10 cellular contexts compared by ENCODE assay signal in genomic region chr5:20572560-20572959, GRCh38.
DNase-seq lines count a peak whose midpoint lies in the region; ATAC-seq and TF ChIP-seq lines count a peak whose summit lies in the region.
"Had no signal": no experiment of that assay in that cellular context is flagged by ENCODE, and none has a peak within 500 bp of the region (broad histone marks: within the 10 kb centered on the region; RNA-seq: fewer than 3 reads in every experiment).

No MANE protein-coding gene starts in this region.

- no peaks in the 10 kb centered on the region for H3K4me1 Mint-ChIP-seq in activated T-cell treated with anti-CD3 and anti-CD28 coated beads, Interleukin-2, amount 50 U/mL, for 4 hours (ENCODE audit: low read depth)

- no peaks in the 10 kb centered on the region for H3K36me3 Mint-ChIP-seq in activated T-cell treated with anti-CD3 and anti-CD28 coated beads, Interleukin-2, amount 50 U/mL, for 4 hours (ENCODE audit: insufficient read depth)
- H3K36me3 Mint-ChIP-seq: CD8-positive, alpha-beta T cell had no signal

- H3K9me3 Mint-ChIP-seq in activated T-cell treated with anti-CD3 and anti-CD28 coated beads, Interleukin-2, amount 50 U/mL, for 4 hours, result peaks cover 12% of the 10 kb centered on the region

- no peak for DNase-seq in BE2C
- DNase-seq in RWPE1 (ENCODE audit: low spot score), result peak; percentile 77
- peak; percentile 56 for DNase-seq in fibroblast of mammary gland (ENCODE audit: low read depth)
- DNase-seq in vagina (ENCODE audit: extremely low spot score in 2 of 2), result no peak
- no peak for DNase-seq in nucleus accumbens (lab: John Stamatoyannopoulos, UW)
- DNase-seq in activated T-cell treated with anti-CD3 and anti-CD28 coated beads, Interleukin-2, amount 50 U/mL, for 4 hours, result no peak
- DNase-seq: CD8-positive, alpha-beta T cell; NCI-H187 treated with DMSO at 0.1 percent for 48 hours had no signal

- POLR2A ChIA-PET in RWPE1 (lab: Yijun Ruan, JAX; ENCODE audit: low non-redundant PET), result no interaction called here

- H3K4me1 ChIP-seq in BE2C, result no peaks in the 10 kb centered on the region; the same call in 1 of the 2 replicates
- H3K4me1 ChIP-seq in vagina, result no peaks in the 10 kb centered on the region

- ATAC-seq in HG03565 (IDR thresholded peaks at IDR 0.05; ENCODE audit: unreplicated experiment) (peak; percentile 46), GM21529 (IDR thresholded peaks at IDR 0.05; ENCODE audit: unreplicated experiment) (no peak)
- no peak for ATAC-seq in activated T-cell treated with anti-CD3 and anti-CD28 coated beads, Interleukin-2, amount 50 U/mL, for 4 hours
- ATAC-seq: CD8-positive, alpha-beta T cell had no signal

- H3K27me3 ChIP-seq in BE2C (no peaks in the 10 kb centered on the region), vagina (no peaks in the 10 kb centered on the region)

- H3K4me3 Mint-ChIP-seq in activated T-cell treated with anti-CD3 and anti-CD28 coated beads, Interleukin-2, amount 50 U/mL, for 4 hours, result no peak overlapping the region
- H3K4me3 Mint-ChIP-seq: CD8-positive, alpha-beta T cell had no signal

- intact Hi-C loops in vagina (cut with DNase I), result no loop called here

- H3K36me3 ChIP-seq in BE2C, result no peaks in the 10 kb centered on the region
- H3K36me3 ChIP-seq in vagina, result no peaks in the 10 kb centered on the region

- H3K27ac ChIP-seq in RWPE1, result no peak overlapping the region
- no peak overlapping the region for H3K27ac ChIP-seq in vagina

- TF ChIP-seq POLR2A in vagina (IDR thresholded peaks at IDR 0.05), result no peak

- no peaks in the 10 kb centered on the region for H3K9me3 ChIP-seq in BE2C
- H3K9me3 ChIP-seq in vagina, result no peaks in the 10 kb centered on the region

- no peaks in the 10 kb centered on the region for H3K27me3 Mint-ChIP-seq in activated T-cell treated with anti-CD3 and anti-CD28 coated beads, Interleukin-2, amount 50 U/mL, for 4 hours (ENCODE audit: low read depth)

- TF ChIP-seq CTCF in BE2C (IDR thresholded peaks at IDR 0.05; ENCODE audit: low read depth, low read length), result 0 out of 2 replicates have a peak, but pooled peaks have one; percentile 21
- peak; percentile 30 for TF ChIP-seq CTCF in RWPE1 (conservative IDR thresholded peaks at IDR 0.05; ENCODE audit: low read depth)
- no peak for TF ChIP-seq CTCF in fibroblast of mammary gland (conservative IDR thresholded peaks at IDR 0.05; ENCODE audit: control insufficient read depth, insufficient read depth, low read depth, low read length)
- no peak for TF ChIP-seq CTCF in vagina (IDR thresholded peaks at IDR 0.05)

- CTCF ChIA-PET in RWPE1 (lab: Yijun Ruan, JAX), result interaction anchor here (0.6 to 0.7 kb wide), 2 partner anchors 12 to 704 kb away, joined by 3 read pairs; no protein-coding TSS in a partner anchor

- H3K4me3 ChIP-seq in BE2C (ENCODE audit: low read depth, low read length), result no peak overlapping the region
- no peak overlapping the region for H3K4me3 ChIP-seq in fibroblast of mammary gland (ENCODE audit: control insufficient read depth, low read depth, low read length)
- no peak overlapping the region for H3K4me3 ChIP-seq in vagina

Comparison
In these comparisons a context has a peak if more than half of its experiments do, and no peak if none do; other contexts are left out.
1. DNase-seq: peak in RWPE1 (single experiment) and fibroblast of mammary gland (single experiment); none in BE2C (single experiment), vagina (0 of 2), nucleus accumbens (0 of 56) and activated T-cell treated with anti-CD3 and anti-CD28 coated beads, Interleukin-2, amount 50 U/mL, for 4 hours (single experiment).
2. CTCF ChIP-seq: peak in BE2C (single experiment) and RWPE1 (single experiment); none in fibroblast of mammary gland (single experiment) and vagina (0 of 3).